ENCODE assay signal across 26 cellular contexts in genomic region chr2:235848055-235848454, GRCh38.
"Had no signal": no experiment of that assay in that cellular context is flagged by ENCODE, and none has a peak within 500 bp of the region (broad histone marks: within the 10 kb centered on the region; RNA-seq: fewer than 3 reads in every experiment).

No MANE protein-coding gene starts in this region.

- H3K36me3 ChIP-seq: ascending aorta, esophagus squamous epithelium, left ventricle myocardium inferior, pancreas, right atrium auricular region, uterus had no signal

- H3K9me3 Mint-ChIP-seq: activated naive CD4-positive, alpha-beta T cell treated with anti-CD3 and anti-CD28 coated beads, Interleukin-2, amount 10 ng/mL, durations not matched to agents 7 days and 5 days; activated naive CD8-positive, alpha-beta T cell treated with anti-CD3 and anti-CD28 coated beads, Interleukin-2, amount 10 ng/mL, durations not matched to agents 7 days and 5 days; activated T-cell treated with anti-CD3 and anti-CD28 coated beads, Interleukin-2, amount 50 U/mL, for 72 hours; dendritic cell treated with granulocyte-macrophage colony-stimulating factor and Interleukin-4, amounts not matched to agents 40 ng/mL and 50 ng/mL, for 4 days; stimulated activated naive CD8-positive, alpha-beta T cell treated with anti-CD3 and anti-CD28 coated beads, Interleukin-15, Interleukin-2, amounts not matched to agents 100 ng/mL and 50 ng/mL, for 24 hours; T-helper 2 cell treated with Interferon-gamma antibody and Interleukin-4, amounts not matched to agents 5 μg/mL and 100 μg/mL, for 36 hours; type B pancreatic cell had no signal

- H3K9me3 ChIP-seq: ascending aorta, esophagus squamous epithelium, left ventricle myocardium inferior, pancreas, right atrium auricular region, uterus had no signal

- H3K27me3 ChIP-seq: ascending aorta, esophagus squamous epithelium, pancreas, right atrium auricular region, uterus had no signal

- H3K4me3 Mint-ChIP-seq: activated CD4-positive, alpha-beta T cell treated with anti-CD3 and anti-CD28 coated beads for 36 hours; activated naive CD4-positive, alpha-beta T cell treated with anti-CD3 and anti-CD28 coated beads, Interleukin-2, amount 10 ng/mL, durations not matched to agents 7 days and 5 days; activated naive CD8-positive, alpha-beta T cell treated with anti-CD3 and anti-CD28 coated beads, Interleukin-2, amount 10 ng/mL, durations not matched to agents 7 days and 5 days; activated T-cell treated with anti-CD3 and anti-CD28 coated beads, Interleukin-2, amount 50 U/mL, for 72 hours; dendritic cell treated with granulocyte-macrophage colony-stimulating factor and Interleukin-4, amounts not matched to agents 40 ng/mL and 50 ng/mL, for 4 days; naive B cell; stimulated activated naive CD8-positive, alpha-beta T cell treated with anti-CD3 and anti-CD28 coated beads, Interleukin-15, Interleukin-2, amounts not matched to agents 100 ng/mL and 50 ng/mL, for 24 hours; T-helper 2 cell treated with Interferon-gamma antibody and Interleukin-4, amounts not matched to agents 5 μg/mL and 100 μg/mL, for 36 hours; type B pancreatic cell had no signal

- H3K27me3 Mint-ChIP-seq: activated CD4-positive, alpha-beta T cell treated with anti-CD3 and anti-CD28 coated beads for 36 hours; stimulated activated naive CD8-positive, alpha-beta T cell treated with anti-CD3 and anti-CD28 coated beads, Interleukin-15, Interleukin-2, amounts not matched to agents 100 ng/mL and 50 ng/mL, for 24 hours had no signal

- H3K4me1 ChIP-seq: ascending aorta, esophagus squamous epithelium, left ventricle myocardium inferior, pancreas, uterus had no signal

- H3K4me3 ChIP-seq: ascending aorta, esophagus squamous epithelium, left ventricle myocardium inferior, lung, pancreas, right atrium auricular region, uterus had no signal

- ATAC-seq: activated CD4-positive, alpha-beta T cell treated with anti-CD3 and anti-CD28 coated beads for 36 hours; activated T-cell treated with anti-CD3 and anti-CD28 coated beads, Interleukin-2, amount 50 U/mL, for 72 hours; pancreas had no signal

- H3K27ac Mint-ChIP-seq: activated CD4-positive, alpha-beta T cell treated with anti-CD3 and anti-CD28 coated beads for 36 hours; activated naive CD4-positive, alpha-beta T cell treated with anti-CD3 and anti-CD28 coated beads, Interleukin-2, amount 10 ng/mL, durations not matched to agents 7 days and 5 days; activated naive CD8-positive, alpha-beta T cell treated with anti-CD3 and anti-CD28 coated beads, Interleukin-2, amount 10 ng/mL, durations not matched to agents 7 days and 5 days; activated T-cell treated with anti-CD3 and anti-CD28 coated beads, Interleukin-2, amount 50 U/mL, for 72 hours; dendritic cell treated with granulocyte-macrophage colony-stimulating factor and Interleukin-4, amounts not matched to agents 40 ng/mL and 50 ng/mL, for 4 days; naive B cell; stimulated activated naive CD8-positive, alpha-beta T cell treated with anti-CD3 and anti-CD28 coated beads, Interleukin-15, Interleukin-2, amounts not matched to agents 100 ng/mL and 50 ng/mL, for 24 hours; T-helper 2 cell treated with Interferon-gamma antibody and Interleukin-4, amounts not matched to agents 5 μg/mL and 100 μg/mL, for 36 hours; type B pancreatic cell had no signal

- DNase-seq: activated CD4-positive, alpha-beta T cell treated with anti-CD3 and anti-CD28 coated beads for 36 hours; activated CD4-positive, alpha-beta T cell treated with anti-CD3 and anti-CD28 coated beads, Interleukin-2, amount 50 U/mL, for 4 hours; activated CD4-positive, CD25-positive, alpha-beta regulatory T cell; activated gamma-delta T cell; activated naive CD4-positive, alpha-beta T cell treated with anti-CD3 and anti-CD28 coated beads, Interleukin-2, amount 10 ng/mL, durations not matched to agents 7 days and 5 days; activated naive CD8-positive, alpha-beta T cell treated with anti-CD3 and anti-CD28 coated beads, Interleukin-2, amount 10 ng/mL, durations not matched to agents 7 days and 5 days; activated T-cell treated with anti-CD3 and anti-CD28 coated beads for 4 hours; activated T-cell treated with anti-CD3 and anti-CD28 coated beads, Interleukin-2, amount 50 U/mL, for 72 hours; central memory CD4-positive, alpha-beta T cell; esophagus squamous epithelium; foreskin melanocyte; left ventricle myocardium inferior; naive B cell; nucleus accumbens; pancreas; substantia nigra; T-helper 1 cell; uterus had no signal

- H3K36me3 Mint-ChIP-seq: activated naive CD4-positive, alpha-beta T cell treated with anti-CD3 and anti-CD28 coated beads, Interleukin-2, amount 10 ng/mL, durations not matched to agents 7 days and 5 days; activated naive CD8-positive, alpha-beta T cell treated with anti-CD3 and anti-CD28 coated beads, Interleukin-2, amount 10 ng/mL, durations not matched to agents 7 days and 5 days; naive B cell had no signal

- H3K4me1 Mint-ChIP-seq: activated CD4-positive, alpha-beta T cell treated with anti-CD3 and anti-CD28 coated beads for 36 hours; activated naive CD4-positive, alpha-beta T cell treated with anti-CD3 and anti-CD28 coated beads, Interleukin-2, amount 10 ng/mL, durations not matched to agents 7 days and 5 days; activated naive CD8-positive, alpha-beta T cell treated with anti-CD3 and anti-CD28 coated beads, Interleukin-2, amount 10 ng/mL, durations not matched to agents 7 days and 5 days; naive B cell had no signal

- H3K27ac ChIP-seq: ascending aorta, epithelial cell of prostate, esophagus squamous epithelium, left ventricle myocardium inferior, pancreas, right atrium auricular region, uterus had no signal
